In the genomic region with DNA sequence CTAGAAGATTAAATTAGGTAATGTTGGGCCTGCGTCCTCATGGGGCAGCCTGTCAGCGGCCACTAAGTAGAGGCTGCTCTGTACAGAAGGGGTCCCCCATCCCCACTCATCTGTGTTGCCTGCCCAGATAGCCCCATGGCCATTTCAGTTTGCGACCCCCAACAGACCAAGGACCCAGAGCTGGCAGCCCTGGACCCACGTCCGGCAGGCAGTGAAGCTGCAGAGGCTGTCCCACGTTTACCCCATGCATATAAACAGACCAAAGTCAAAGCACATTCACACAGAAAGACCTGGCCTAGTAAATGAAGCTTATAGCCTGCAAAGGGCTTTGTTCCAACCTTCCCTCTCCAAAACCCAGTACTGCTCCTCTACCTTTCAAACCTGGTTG, we compare ENCODE assay signal across 1 cellular context.
TF ChIP-seq lines count a peak whose summit lies in the region.

No MANE protein-coding gene starts in this region.

TF ChIP-seq in HepG2, 621 proteins besides CTCF, POLR2A, EP300 and RAD21 (continued from another document):
- TF ChIP-seq ZNF205 (CRISPR knock-in tag; IDR thresholded peaks at IDR 0.05) (0 out of 2 replicates have a peak, but pooled peaks have one; percentile 6), MAF1 (CRISPR knock-in tag; IDR thresholded peaks at IDR 0.05; ENCODE audit: borderline replicate concordance) (no peak), ZNF768 (CRISPR knock-in tag; IDR thresholded peaks at IDR 0.05) (no peak)
- TF ChIP-seq, protein P1, sequence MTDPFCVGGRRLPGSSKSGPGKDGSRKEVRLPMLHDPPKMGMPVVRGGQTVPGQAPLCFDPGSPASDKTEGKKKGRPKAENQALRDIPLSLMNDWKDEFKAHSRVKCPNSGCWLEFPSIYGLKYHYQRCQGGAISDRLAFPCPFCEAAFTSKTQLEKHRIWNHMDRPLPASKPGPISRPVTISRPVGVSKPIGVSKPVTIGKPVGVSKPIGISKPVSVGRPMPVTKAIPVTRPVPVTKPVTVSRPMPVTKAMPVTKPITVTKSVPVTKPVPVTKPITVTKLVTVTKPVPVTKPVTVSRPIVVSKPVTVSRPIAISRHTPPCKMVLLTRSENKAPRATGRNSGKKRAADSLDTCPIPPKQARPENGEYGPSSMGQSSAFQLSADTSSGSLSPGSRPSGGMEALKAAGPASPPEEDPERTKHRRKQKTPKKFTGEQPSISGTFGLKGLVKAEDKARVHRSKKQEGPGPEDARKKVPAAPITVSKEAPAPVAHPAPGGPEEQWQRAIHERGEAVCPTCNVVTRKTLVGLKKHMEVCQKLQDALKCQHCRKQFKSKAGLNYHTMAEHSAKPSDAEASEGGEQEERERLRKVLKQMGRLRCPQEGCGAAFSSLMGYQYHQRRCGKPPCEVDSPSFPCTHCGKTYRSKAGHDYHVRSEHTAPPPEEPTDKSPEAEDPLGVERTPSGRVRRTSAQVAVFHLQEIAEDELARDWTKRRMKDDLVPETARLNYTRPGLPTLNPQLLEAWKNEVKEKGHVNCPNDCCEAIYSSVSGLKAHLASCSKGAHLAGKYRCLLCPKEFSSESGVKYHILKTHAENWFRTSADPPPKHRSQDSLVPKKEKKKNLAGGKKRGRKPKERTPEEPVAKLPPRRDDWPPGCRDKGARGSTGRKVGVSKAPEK (CRISPR knock-in tag; IDR thresholded peaks at IDR 0.05; ENCODE audit: borderline replicate concordance), result no peak; the same call in 1 of the 2 replicates
- TF ChIP-seq, protein P2, sequence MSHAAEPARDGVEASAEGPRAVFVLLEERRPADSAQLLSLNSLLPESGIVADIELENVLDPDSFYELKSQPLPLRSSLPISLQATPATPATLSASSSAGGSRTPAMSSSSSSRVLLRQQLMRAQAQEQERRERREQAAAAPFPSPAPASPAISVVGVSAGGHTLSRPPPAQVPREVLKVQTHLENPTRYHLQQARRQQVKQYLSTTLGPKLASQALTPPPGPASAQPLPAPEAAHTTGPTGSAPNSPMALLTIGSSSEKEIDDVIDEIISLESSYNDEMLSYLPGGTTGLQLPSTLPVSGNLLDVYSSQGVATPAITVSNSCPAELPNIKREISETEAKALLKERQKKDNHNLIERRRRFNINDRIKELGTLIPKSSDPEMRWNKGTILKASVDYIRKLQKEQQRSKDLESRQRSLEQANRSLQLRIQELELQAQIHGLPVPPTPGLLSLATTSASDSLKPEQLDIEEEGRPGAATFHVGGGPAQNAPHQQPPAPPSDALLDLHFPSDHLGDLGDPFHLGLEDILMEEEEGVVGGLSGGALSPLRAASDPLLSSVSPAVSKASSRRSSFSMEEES (CRISPR knock-in tag; IDR thresholded peaks at IDR 0.05), result no peak
